In the genomic region with DNA sequence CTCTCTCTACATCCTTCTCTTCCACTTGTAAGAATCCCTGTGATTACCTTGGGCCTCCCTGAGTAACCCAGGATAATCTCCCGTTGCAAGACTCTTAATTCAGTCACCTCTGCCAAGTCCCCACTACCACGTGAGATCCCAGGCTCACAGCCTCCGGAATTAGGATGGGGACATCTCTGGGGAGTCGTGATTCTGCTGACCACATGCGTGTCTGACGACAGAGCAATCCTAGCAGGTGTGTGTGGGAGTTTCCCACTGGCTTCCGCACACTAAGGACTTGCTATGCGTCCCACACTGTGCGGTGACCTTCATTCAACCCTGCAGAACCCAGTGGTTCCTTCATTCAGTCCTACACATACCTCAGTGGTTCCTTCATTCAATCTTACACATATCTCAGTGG, we compare ENCODE assay signal across 6 cellular contexts. TPM values are rescaled to one million over a fixed set of nuclear protein-coding genes. Genes with fewer than 3 reads are reported as not detected.
"Had no signal": no experiment of that assay in that cellular context is flagged by ENCODE, and none has a peak within 500 bp of the region (broad histone marks: within the 10 kb centered on the region; RNA-seq: fewer than 3 reads in every experiment).

No MANE protein-coding gene starts in this region.

- H3K27ac Mint-ChIP-seq: H9 had no signal

- H2AFZ ChIP-seq: GM23248 had no signal

- H3K4me3 Mint-ChIP-seq: H9 had no signal

- H3K27ac ChIP-seq: GM23248 had no signal

- H3K4me3 ChIP-seq: GM23248 had no signal

- DNase-seq: GM23248, GOT3, H9, HCEC 1CT, IMR-90 had no signal

- H3K9ac ChIP-seq: GM23248 had no signal

RNA-seq across cellular contexts. Expression of a gene that starts 11.9 kb away (rescaled TPM):
- total RNA-seq: HT-29 had no signal
